ENCODE assay signal across 8 cellular contexts in genomic region chr17:58692239-58693055, GRCh38. TPM values are rescaled to one million over a fixed set of nuclear protein-coding genes. Genes with fewer than 3 reads are reported as not detected.
DNase-seq lines count a peak whose midpoint lies in the region; ATAC-seq and TF ChIP-seq lines count a peak whose summit lies in the region.

Gene RAD51C (plus strand): TSS chr17:58692602. CDS start chr17:58692644, 42 bp downstream.

- peak within 1 kb of the TSS; percentile 98 for H3K4me3 Mint-ChIP-seq in activated T-cell treated with anti-CD3 and anti-CD28 coated beads, Interleukin-2, amount 50 U/mL, for 72 hours

- H3K9me3 Mint-ChIP-seq in activated T-cell treated with anti-CD3 and anti-CD28 coated beads, Interleukin-2, amount 50 U/mL, for 72 hours: no peaks in the 10 kb centered on the region

- peaks cover 40% of the 10 kb centered on the region for H3K4me1 Mint-ChIP-seq in activated T-cell treated with anti-CD3 and anti-CD28 coated beads, Interleukin-2, amount 50 U/mL, for 72 hours (ENCODE audit: low read depth)

- no peaks in the 10 kb centered on the region for H3K27me3 Mint-ChIP-seq in activated T-cell treated with anti-CD3 and anti-CD28 coated beads, Interleukin-2, amount 50 U/mL, for 72 hours (ENCODE audit: low read depth)

- H3K4me1 ChIP-seq in Peyer's patch (peaks cover 0 to 8% (median 0%) of the 10 kb centered on the region in 4 donors), esophagus squamous epithelium (peaks cover 6 to 27% (median 9%) of the 10 kb centered on the region in 3 donors)

- H3K27me3 ChIP-seq in Peyer's patch (no peaks in the 10 kb centered on the region), esophagus squamous epithelium (no peaks in the 10 kb centered on the region)

- DNase-seq in DMS53 treated with DMSO at 0.1 percent for 48 hours (lab: John Stamatoyannopoulos, UW; ENCODE audit: unreplicated experiment): peak; percentile 52
- peak; percentile 94 for DNase-seq in KBM-7
- DNase-seq in Peyer's patch: peak; percentile 78 to 93 (median 88)
- peak; percentile 89 to 94 for DNase-seq in activated T-cell treated with anti-CD3 and anti-CD28 coated beads, Interleukin-2, amount 50 U/mL, for 72 hours
- DNase-seq in esophagus squamous epithelium (lab: John Stamatoyannopoulos, UW): peak; percentile 36
- DNase-seq in myocyte (ENCODE audit: low read depth): peak; percentile 86
- DNase-seq in stimulated activated CD8-positive, alpha-beta memory T cell treated with anti-CD3 and anti-CD28 coated beads, Interleukin-7, amount 100 ng/mL, for 4 hours (ENCODE audit: low read depth in 2 of 2): peak; percentile 65 to 81

- peak; percentile 96 for ATAC-seq in GM21619 (IDR thresholded peaks at IDR 0.05; ENCODE audit: unreplicated experiment)
- ATAC-seq in activated T-cell treated with anti-CD3 and anti-CD28 coated beads, Interleukin-2, amount 50 U/mL, for 72 hours (replicated peaks in 1 of 2): peak; percentile 100

- WGBS in esophagus squamous epithelium, 2 donors: 12 to 15% methylated on average over 37 to 49 of the region's 50 CpGs

- peak within 1 kb of the TSS; percentile 52 to 75 (median 60) for H3K4me3 ChIP-seq in Peyer's patch
- H3K4me3 ChIP-seq in esophagus squamous epithelium: peak within 1 kb of the TSS; percentile 54 to 78 (median 61)

- in situ Hi-C loops in KBM-7 (cut with MboI; ENCODE audit: low pct_unique_long_range_greater_than_20kb, low sequenced_read_pairs): no loop called here

- peak; percentile 38 to 47 for TF ChIP-seq POLR2A in Peyer's patch (IDR thresholded peaks at IDR 0.05)
- TF ChIP-seq POLR2A in esophagus squamous epithelium (IDR thresholded peaks at IDR 0.05): peak in 2 of 4 donors; percentile 49 to 66

- H3K36me3 ChIP-seq in Peyer's patch (no peaks in the 10 kb centered on the region), esophagus squamous epithelium (no peaks in the 10 kb centered on the region)

- intact Hi-C loops in esophagus squamous epithelium (cut with DNase I): no loop called here

- H3K27ac ChIP-seq in Peyer's patch: peak within 1 kb of the TSS; percentile 72 to 83 (median 78)
- peak within 1 kb of the TSS; percentile 73 to 89 (median 86) for H3K27ac ChIP-seq in esophagus squamous epithelium

- TF ChIP-seq CTCF in Peyer's patch (IDR thresholded peaks at IDR 0.05) (no peak), esophagus squamous epithelium (IDR thresholded peaks at IDR 0.05) (no peak)

- H3K9me3 ChIP-seq in Peyer's patch: peaks cover 0 to 8% (median 0%) of the 10 kb centered on the region in 4 donors
- no peaks in the 10 kb centered on the region for H3K9me3 ChIP-seq in esophagus squamous epithelium

- H3K27ac Mint-ChIP-seq in activated T-cell treated with anti-CD3 and anti-CD28 coated beads, Interleukin-2, amount 50 U/mL, for 72 hours: peak within 1 kb of the TSS; percentile 97

- peaks cover 10 to 13% of the 10 kb centered on the region in 2 donors for H3K36me3 Mint-ChIP-seq in activated T-cell treated with anti-CD3 and anti-CD28 coated beads, Interleukin-2, amount 50 U/mL, for 72 hours (ENCODE audit: insufficient read depth in 2 of 2)

RNA-seq across cellular contexts. Expression of gene RAD51C, which starts in this region (rescaled TPM):
- total RNA-seq in Peyer's patch: 10 to 100 TPM in 1 of 4 donors, 1 to 10 TPM in 3; 4.0 to 41.3 (median 8.3) TPM
- 100 to 1,000 TPM in 1 of 2 donors, 10 to 100 TPM in 1; 81.2 to 105 TPM for total RNA-seq in activated T-cell treated with anti-CD3 and anti-CD28 coated beads, Interleukin-2, amount 50 U/mL, for 72 hours
- total RNA-seq in esophagus squamous epithelium: 10 to 100 TPM; 11.6 to 19.2 (median 14.6) TPM
- 28.0 and 31.7 TPM in 2 replicates for total RNA-seq in myocyte
- polyA plus RNA-seq in myocyte (2012): 24.0 TPM

Comparison
In these comparisons a context has a peak if more than half of its experiments do, and no peak if none do; other contexts are left out.
1. Peak in every context shown above with its lines: DNase-seq, ATAC-seq, H3K4me3 ChIP-seq and H3K27ac ChIP-seq.
2. DNase-seq: peak in every context shown above with its lines; median percentile 94 in KBM-7; 92 in activated T-cell treated with anti-CD3 and anti-CD28 coated beads, Interleukin-2, amount 50 U/mL, for 72 hours; 88 in Peyer's patch; 86 in myocyte; 73 in stimulated activated CD8-positive, alpha-beta memory T cell treated with anti-CD3 and anti-CD28 coated beads, Interleukin-7, amount 100 ng/mL, for 4 hours; 52 in DMS53 treated with DMSO at 0.1 percent for 48 hours; 36 in esophagus squamous epithelium.